ENCODE assay signal across 8 cellular contexts in genomic region chr1:116151739-116152576, GRCh38. TPM values are rescaled to one million over a fixed set of nuclear protein-coding genes. Genes with fewer than 3 reads are reported as not detected.
A peak's percentile ranks its signal among the peaks of the same experiment; 100 is the strongest.
DNase-seq lines count a peak whose midpoint lies in the region; TF ChIP-seq lines count a peak whose summit lies in the region.

No MANE protein-coding gene starts in this region.

- H3K27ac ChIP-seq in HEK293 (ENCODE audit: extremely low read depth, low read depth, low read length) (no peak overlapping the region; the same call in 1 of the 2 replicates), left ventricle myocardium inferior (replicated peaks) (peak overlapping the region; percentile 83)

- H3K4me1 ChIP-seq in HEK293 (ENCODE audit: control insufficient read depth, insufficient read depth, low read length) (no peaks in the 10 kb centered on the region), left ventricle myocardium inferior (peaks cover 25% of the 10 kb centered on the region)

- peak overlapping the region; percentile 37 for H3K4me3 Mint-ChIP-seq in progenitor cell of endocrine pancreas (ENCODE audit: low read depth)

- H3K27me3 ChIP-seq in GM06990 (replicated peaks; ENCODE audit: control insufficient read depth, insufficient read depth, low read length), result no peaks in the 10 kb centered on the region; the same call in 1 of the 2 replicates
- H3K27me3 ChIP-seq in MG63, result no peaks in the 10 kb centered on the region
- H3K27me3 ChIP-seq in left ventricle myocardium inferior (ENCODE audit: low read depth), result no peaks in the 10 kb centered on the region

- no peaks in the 10 kb centered on the region for H3K27me3 Mint-ChIP-seq in progenitor cell of endocrine pancreas

- POLR2A ChIA-PET in HEK293 (lab: Yijun Ruan, JAX), result interaction anchor here (0.6 kb wide), 1 partner anchor 554 kb away, joined by 3 read pairs; no protein-coding TSS in a partner anchor

- H3K4me1 Mint-ChIP-seq in progenitor cell of endocrine pancreas (ENCODE audit: low read depth), result peaks cover 24% of the 10 kb centered on the region

- peak; percentile 84 for DNase-seq in GM06990 (ENCODE audit: extremely low read depth, insufficient read length)
- peak; percentile 84 for DNase-seq in MG63
- peak; percentile 85 for DNase-seq in SKM-1 treated with dmso at 0.1 percent for 144 hours (lab: John Stamatoyannopoulos, UW; ENCODE audit: unreplicated experiment)
- DNase-seq in activated naive CD8-positive, alpha-beta T cell treated with anti-CD3 and anti-CD28 coated beads, Interleukin-2, amount 50 U/mL, for 16 hours (ENCODE audit: low read depth, low spot score), result peak; percentile 59
- peak; percentile 77 for DNase-seq in left ventricle myocardium inferior
- DNase-seq in progenitor cell of endocrine pancreas (ENCODE audit: low spot score, unreplicated experiment), result peak; percentile 69
- peak; percentile 79 for DNase-seq in ureter (ENCODE audit: low spot score)

- peaks cover 6% of the 10 kb centered on the region for H3K9me3 Mint-ChIP-seq in progenitor cell of endocrine pancreas (ENCODE audit: low read depth)

- peak; percentile 58 for TF ChIP-seq CTCF in GM06990 (IDR thresholded peaks at IDR 0.05; ENCODE audit: insufficient read depth, low read length, poor library complexity, severe bottlenecking)
- peak; percentile 94 for TF ChIP-seq CTCF in HEK293 (tag by site-specific recombination; IDR thresholded peaks at IDR 0.05)
- TF ChIP-seq CTCF in left ventricle myocardium inferior (IDR thresholded peaks at IDR 0.05; ENCODE audit: borderline replicate concordance), result peak; percentile 97
- peak; percentile 93 for TF ChIP-seq CTCF in progenitor cell of endocrine pancreas (IDR thresholded peaks at IDR 0.05; ENCODE audit: unreplicated experiment)

- no peaks in the 10 kb centered on the region for H3K36me3 Mint-ChIP-seq in progenitor cell of endocrine pancreas (ENCODE audit: insufficient read depth)

- intact Hi-C loops in left ventricle myocardium inferior (cut with micrococcal nuclease), result loop anchor here (5.0 kb wide), 1 partner anchor 330 kb away; no protein-coding TSS in a partner anchor

- H3K36me3 ChIP-seq in GM06990 (ENCODE audit: control insufficient read depth, insufficient read depth, low read length) (no peaks in the 10 kb centered on the region), HEK293 (ENCODE audit: control insufficient read depth in 2 of 2, insufficient read depth in 1 of 2, low read length in 2 of 2) (no peaks in the 10 kb centered on the region), MG63 (no peaks in the 10 kb centered on the region), left ventricle myocardium inferior (no peaks in the 10 kb centered on the region)

- peak overlapping the region; percentile 70 for H3K27ac Mint-ChIP-seq in progenitor cell of endocrine pancreas

- H3K4me3 ChIP-seq in GM06990 (replicated peaks; ENCODE audit: low read depth, low read length) (peak overlapping the region; percentile 45), HEK293 (ENCODE audit: low read depth, low read length) (peak overlapping the region; percentile 42), MG63 (peak overlapping the region; percentile 44), left ventricle myocardium inferior (peak overlapping the region; percentile 65)

- H3K9me3 ChIP-seq in HEK293 (ENCODE audit: control insufficient read depth, insufficient read depth, low read depth, low read length) (no peaks in the 10 kb centered on the region), MG63 (no peaks in the 10 kb centered on the region), left ventricle myocardium inferior (replicated peaks) (no peaks in the 10 kb centered on the region)

- CTCF ChIA-PET in HEK293 (lab: Yijun Ruan, JAX), result interaction anchor here (0.6 to 5.6 kb wide), 20 partner anchors 9 to 1684 kb away, joined by 3 to 48 read pairs (median 4); no protein-coding TSS in a partner anchor

TF ChIP-seq in HEK293, 187 proteins besides CTCF, POLR2A, EP300 and RAD21 (continues in another document):
- TF ChIP-seq ZBTB26 (tag by site-specific recombination; optimal IDR thresholded peaks at IDR 0.05), result peak; percentile 79
- peak; percentile 38; the same call in 1 of the 2 replicates for TF ChIP-seq ZBTB11 (tag by site-specific recombination; conservative IDR thresholded peaks at IDR 0.05; ENCODE audit: low read depth)
- TF ChIP-seq ZBTB8A (tag by site-specific recombination; IDR thresholded peaks at IDR 0.05), result peak; percentile 75
- TF ChIP-seq ZNF324 (tag by site-specific recombination; IDR thresholded peaks at IDR 0.05), result 0 out of 2 replicates have a peak, but pooled peaks have one; percentile 55
- TF ChIP-seq ZNF585B (tag by site-specific recombination; IDR thresholded peaks at IDR 0.05), result no peak
- no peak for TF ChIP-seq HOXA7 (CRISPR knock-in tag; IDR thresholded peaks at IDR 0.05; ENCODE audit: borderline replicate concordance)
- no peak for TF ChIP-seq HIC1 (tag by site-specific recombination; IDR thresholded peaks at IDR 0.05)
- no peak for TF ChIP-seq ZNF302 (tag by site-specific recombination; IDR thresholded peaks at IDR 0.05; ENCODE audit: low read depth)
- TF ChIP-seq IKZF3 (tag by site-specific recombination; IDR thresholded peaks at IDR 0.05), result peak; percentile 68
- no peak for TF ChIP-seq ZNF639 (tag by site-specific recombination; IDR thresholded peaks at IDR 0.05)
- no peak for TF ChIP-seq ZNF10 (tag by site-specific recombination; IDR thresholded peaks at IDR 0.05)
- peak; percentile 46; the same call in 1 of the 2 replicates for TF ChIP-seq ZNF394 (tag by site-specific recombination; IDR thresholded peaks at IDR 0.05; ENCODE audit: borderline replicate concordance)

RNA-seq across cellular contexts. Expression of gene MAB21L3, which starts 40.8 kb away (rescaled TPM):
- 1.3 TPM in 1 of 2 replicates, not detected in the other for total RNA-seq in MG63 (2014; rRNA removed; shearing (Covaris generic); ENCODE audit: low replicate concordance)
- total RNA-seq in left ventricle myocardium inferior, result not detected
- total RNA-seq in progenitor cell of endocrine pancreas, result not detected in 2 replicates
- 3.6 TPM for total RNA-seq in ureter
